Comparison of ENCODE assay signal across 9 cellular contexts in genomic region chr2:130824492-130825061, GRCh38. TPM values are rescaled to one million over a fixed set of nuclear protein-coding genes. Genes with fewer than 3 reads are reported as not detected.
A peak's percentile ranks its signal among the peaks of the same experiment; 100 is the strongest.
DNase-seq lines count a peak whose midpoint lies in the region; ATAC-seq and TF ChIP-seq lines count a peak whose summit lies in the region.
"Had no signal": no experiment of that assay in that cellular context is flagged by ENCODE, and none has a peak within 500 bp of the region (broad histone marks: within the 10 kb centered on the region; RNA-seq: fewer than 3 reads in every experiment).

No MANE protein-coding gene starts in this region.

- peak overlapping the region; percentile 51 for H3K4me3 Mint-ChIP-seq in activated T-cell treated with anti-CD3 and anti-CD28 coated beads, Interleukin-2, amount 50 U/mL, for 24 hours

- peak overlapping the region; percentile 95 for H3K27ac Mint-ChIP-seq in activated T-cell treated with anti-CD3 and anti-CD28 coated beads, Interleukin-2, amount 50 U/mL, for 24 hours

- ATAC-seq in HG03039 (IDR thresholded peaks at IDR 0.05; ENCODE audit: unreplicated experiment) = peak; percentile 80

- intact Hi-C loops in vagina (cut with DNase I) = no loop called here

- TF ChIP-seq CTCF in vagina (IDR thresholded peaks at IDR 0.05) = no peak

- no peaks in the 10 kb centered on the region for H3K36me3 Mint-ChIP-seq in activated T-cell treated with anti-CD3 and anti-CD28 coated beads, Interleukin-2, amount 50 U/mL, for 24 hours (ENCODE audit: low read depth)

- peaks cover 22% of the 10 kb centered on the region for H3K4me1 ChIP-seq in vagina

- H3K27ac ChIP-seq in vagina = no peak overlapping the region

- H3K4me3 ChIP-seq in vagina = no peak overlapping the region
- H3K4me3 ChIP-seq: lung had no signal

- TF ChIP-seq POLR2A in vagina (IDR thresholded peaks at IDR 0.05) = no peak

- H3K9me3 ChIP-seq in vagina = no peaks in the 10 kb centered on the region

- H3K27me3 Mint-ChIP-seq in activated T-cell treated with anti-CD3 and anti-CD28 coated beads, Interleukin-2, amount 50 U/mL, for 24 hours = no peaks in the 10 kb centered on the region

- no peaks in the 10 kb centered on the region for H3K9me3 Mint-ChIP-seq in activated T-cell treated with anti-CD3 and anti-CD28 coated beads, Interleukin-2, amount 50 U/mL, for 24 hours

- DNase-seq in NCI-H146 (lab: John Stamatoyannopoulos, UW) = peak; percentile 37
- no peak for DNase-seq in NCI-H146 treated with DMSO at 0.1 percent for 48 hours (lab: John Stamatoyannopoulos, UW; ENCODE audit: unreplicated experiment)
- DNase-seq in NCI-H748 treated with DMSO at 0.1 percent for 48 hours (lab: John Stamatoyannopoulos, UW) = peak; percentile 13
- peak; percentile 64 for DNase-seq in activated T-cell treated with anti-CD3 and anti-CD28 coated beads, Interleukin-2, amount 50 U/mL, for 24 hours
- peak; percentile 90 for DNase-seq in foreskin melanocyte
- DNase-seq in stimulated activated CD4-positive, alpha-beta T cell treated with anti-CD3 and anti-CD28 coated beads, Interleukin-2, amount 100 ng/mL, for 48 hours = peak; percentile 53 to 55
- no peak for DNase-seq in vagina (ENCODE audit: extremely low spot score in 2 of 2)

- no peaks in the 10 kb centered on the region for H3K27me3 ChIP-seq in vagina

- H3K4me1 Mint-ChIP-seq in activated T-cell treated with anti-CD3 and anti-CD28 coated beads, Interleukin-2, amount 50 U/mL, for 24 hours (ENCODE audit: low read depth) = peaks cover 28% of the 10 kb centered on the region

- H3K36me3 ChIP-seq in vagina = no peaks in the 10 kb centered on the region

RNA-seq across cellular contexts. Expression of gene ARHGEF4, which starts 12.1 kb away (rescaled TPM):
- total RNA-seq in vagina = 116 TPM

Comparison
In these comparisons a context has a peak if more than half of its experiments do, and no peak if none do; other contexts are left out.
1. DNase-seq: peak in NCI-H146 (single experiment), NCI-H748 treated with DMSO at 0.1 percent for 48 hours (single experiment), activated T-cell treated with anti-CD3 and anti-CD28 coated beads, Interleukin-2, amount 50 U/mL, for 24 hours (single experiment), foreskin melanocyte (single experiment) and stimulated activated CD4-positive, alpha-beta T cell treated with anti-CD3 and anti-CD28 coated beads, Interleukin-2, amount 100 ng/mL, for 48 hours (2 of 2); none in NCI-H146 treated with DMSO at 0.1 percent for 48 hours (single experiment) and vagina (0 of 2).